2 cellular contexts compared by ENCODE assay signal in genomic region chr7:65983965-65984654, GRCh38.
TF ChIP-seq lines count a peak whose summit lies in the region.

No MANE protein-coding gene starts in this region.

TF ChIP-seq in HepG2, 621 proteins besides CTCF, POLR2A, EP300 and RAD21:
- TF ChIP-seq STAT6 (CRISPR knock-in tag; IDR thresholded peaks at IDR 0.05; ENCODE audit: borderline replicate concordance) (no peak), CBFB (CRISPR knock-in tag; IDR thresholded peaks at IDR 0.05) (no peak), FOXJ3 (CRISPR knock-in tag; IDR thresholded peaks at IDR 0.05; ENCODE audit: borderline replicate concordance) (no peak), PITX1 (CRISPR knock-in tag; IDR thresholded peaks at IDR 0.05) (no peak), RXRB (CRISPR knock-in tag; IDR thresholded peaks at IDR 0.05; ENCODE audit: borderline replicate concordance) (no peak), ZNF788 (CRISPR knock-in tag; IDR thresholded peaks at IDR 0.05; ENCODE audit: borderline replicate concordance) (no peak), SP4 (CRISPR knock-in tag; IDR thresholded peaks at IDR 0.05) (no peak), HIC2 (CRISPR knock-in tag; IDR thresholded peaks at IDR 0.05; ENCODE audit: low read depth) (no peak), DMAP1 (CRISPR knock-in tag; IDR thresholded peaks at IDR 0.05) (no peak), ZNF10 (CRISPR knock-in tag; IDR thresholded peaks at IDR 0.05; ENCODE audit: borderline replicate concordance, low read depth) (no peak), POLR2AphosphoS5 (IDR thresholded peaks at IDR 0.05; ENCODE audit: low read depth, low read length) (no peak), HMG20A (CRISPR knock-in tag; IDR thresholded peaks at IDR 0.05; ENCODE audit: borderline replicate concordance) (no peak), U2AF1 (optimal IDR thresholded peaks at IDR 0.05; ENCODE audit: low read depth, low read length) (no peak), MXD3 (CRISPR knock-in tag; IDR thresholded peaks at IDR 0.05) (no peak)

TF ChIP-seq in SK-N-SH treated with all-trans-retinoic acid at 6 μM for 48 hours, 23 proteins besides CTCF, POLR2A, EP300 and RAD21:
- TF ChIP-seq ZFP3 (CRISPR knock-in tag; IDR thresholded peaks at IDR 0.05) (peak; percentile 87), ISL1 (CRISPR knock-in tag; IDR thresholded peaks at IDR 0.05) (no peak), CREB5 (CRISPR knock-in tag; IDR thresholded peaks at IDR 0.05; ENCODE audit: low read depth) (no peak), GLIS3 (CRISPR knock-in tag; IDR thresholded peaks at IDR 0.05) (no peak), CSDC2 (CRISPR knock-in tag; IDR thresholded peaks at IDR 0.05) (no peak), ZNF70 (CRISPR knock-in tag; IDR thresholded peaks at IDR 0.05) (no peak), TOX (CRISPR knock-in tag; IDR thresholded peaks at IDR 0.05; ENCODE audit: borderline replicate concordance) (no peak)
